Comparison of ENCODE assay signal across 1 cellular context in the genomic region with DNA sequence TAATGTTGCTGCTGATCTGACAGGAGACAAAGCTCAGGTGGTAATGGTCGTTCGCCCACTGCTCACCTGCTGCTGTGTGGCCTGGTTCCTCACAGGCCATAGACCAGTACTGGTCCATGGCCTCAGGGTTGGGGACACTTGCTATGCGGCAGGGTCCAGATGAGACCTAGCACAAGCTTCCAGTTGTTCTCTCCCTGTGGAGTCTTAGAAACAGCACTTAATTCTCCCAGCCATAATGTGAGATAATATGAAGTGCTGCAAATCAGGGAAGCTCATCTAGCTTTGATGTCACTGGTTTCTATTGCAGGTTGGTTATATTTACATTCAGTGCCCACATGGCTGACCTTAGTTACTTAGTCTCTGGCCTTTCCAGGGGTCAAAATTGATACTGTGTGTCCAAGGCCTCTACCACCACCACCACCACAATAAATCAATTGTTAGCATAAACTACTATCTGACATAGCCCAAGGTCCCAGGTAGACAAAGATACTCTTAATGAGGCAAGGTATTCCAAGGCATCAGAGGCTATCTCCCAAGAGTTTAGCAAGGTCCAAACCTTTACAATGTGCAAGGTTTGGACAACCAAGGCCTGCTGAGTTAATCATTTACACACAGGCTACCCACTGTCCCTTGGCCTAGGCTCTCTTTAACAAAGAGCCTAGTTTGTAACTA.
A peak's percentile ranks its signal among the peaks of the same experiment; 100 is the strongest.
TF ChIP-seq lines count a peak whose summit lies in the region.

No MANE protein-coding gene starts in this region.

TF ChIP-seq in HepG2, 621 proteins besides CTCF, POLR2A, EP300 and RAD21 (continued from another document and continues in another):
- TF ChIP-seq, protein P1, sequence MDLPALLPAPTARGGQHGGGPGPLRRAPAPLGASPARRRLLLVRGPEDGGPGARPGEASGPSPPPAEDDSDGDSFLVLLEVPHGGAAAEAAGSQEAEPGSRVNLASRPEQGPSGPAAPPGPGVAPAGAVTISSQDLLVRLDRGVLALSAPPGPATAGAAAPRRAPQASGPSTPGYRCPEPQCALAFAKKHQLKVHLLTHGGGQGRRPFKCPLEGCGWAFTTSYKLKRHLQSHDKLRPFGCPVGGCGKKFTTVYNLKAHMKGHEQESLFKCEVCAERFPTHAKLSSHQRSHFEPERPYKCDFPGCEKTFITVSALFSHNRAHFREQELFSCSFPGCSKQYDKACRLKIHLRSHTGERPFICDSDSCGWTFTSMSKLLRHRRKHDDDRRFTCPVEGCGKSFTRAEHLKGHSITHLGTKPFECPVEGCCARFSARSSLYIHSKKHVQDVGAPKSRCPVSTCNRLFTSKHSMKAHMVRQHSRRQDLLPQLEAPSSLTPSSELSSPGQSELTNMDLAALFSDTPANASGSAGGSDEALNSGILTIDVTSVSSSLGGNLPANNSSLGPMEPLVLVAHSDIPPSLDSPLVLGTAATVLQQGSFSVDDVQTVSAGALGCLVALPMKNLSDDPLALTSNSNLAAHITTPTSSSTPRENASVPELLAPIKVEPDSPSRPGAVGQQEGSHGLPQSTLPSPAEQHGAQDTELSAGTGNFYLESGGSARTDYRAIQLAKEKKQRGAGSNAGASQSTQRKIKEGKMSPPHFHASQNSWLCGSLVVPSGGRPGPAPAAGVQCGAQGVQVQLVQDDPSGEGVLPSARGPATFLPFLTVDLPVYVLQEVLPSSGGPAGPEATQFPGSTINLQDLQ (CRISPR knock-in tag; IDR thresholded peaks at IDR 0.05), result peak; percentile 70; the same call in 1 of the 2 replicates
- TF ChIP-seq ZNF605 (CRISPR knock-in tag; IDR thresholded peaks at IDR 0.05) (0 out of 2 replicates have a peak, but pooled peaks have one; percentile 22), ZNF484 (CRISPR knock-in tag; IDR thresholded peaks at IDR 0.05; ENCODE audit: borderline replicate concordance, low read depth) (no peak), SMARCC2 (IDR thresholded peaks at IDR 0.05) (peak; percentile 74; the same call in 1 of the 2 replicates), CHD2 (IDR thresholded peaks at IDR 0.05; ENCODE audit: low read depth, low read length) (no peak), NCOA5 (CRISPR knock-in tag; IDR thresholded peaks at IDR 0.05) (no peak), ZNF75D (CRISPR knock-in tag; IDR thresholded peaks at IDR 0.05; ENCODE audit: borderline replicate concordance) (no peak), PHB2 (IDR thresholded peaks at IDR 0.05; ENCODE audit: partially characterized antibody) (no peak), GATAD2A (CRISPR knock-in tag; IDR thresholded peaks at IDR 0.05) (peak; percentile 95), TOE1 (CRISPR knock-in tag; IDR thresholded peaks at IDR 0.05) (no peak), SP1 (IDR thresholded peaks at IDR 0.05) (no peak), SP1 (CRISPR knock-in tag; IDR thresholded peaks at IDR 0.05) (no peak), SP2 (CRISPR knock-in tag; IDR thresholded peaks at IDR 0.05) (no peak), ISX (CRISPR knock-in tag; conservative IDR thresholded peaks at IDR 0.05) (no peak), NFYB (CRISPR knock-in tag; IDR thresholded peaks at IDR 0.05) (no peak), ZNF160 (CRISPR knock-in tag; IDR thresholded peaks at IDR 0.05) (no peak), ELF1 (CRISPR knock-in tag; IDR thresholded peaks at IDR 0.05) (no peak), ZMAT3 (CRISPR knock-in tag; conservative IDR thresholded peaks at IDR 0.05) (no peak), CAMTA2 (CRISPR knock-in tag; IDR thresholded peaks at IDR 0.05; ENCODE audit: borderline replicate concordance) (no peak), ZFP36L2 (CRISPR knock-in tag; IDR thresholded peaks at IDR 0.05) (no peak), EED (CRISPR knock-in tag; IDR thresholded peaks at IDR 0.05) (no peak), ZNF382 (CRISPR knock-in tag; IDR thresholded peaks at IDR 0.05; ENCODE audit: borderline replicate concordance) (no peak), ZNF234 (CRISPR knock-in tag; conservative IDR thresholded peaks at IDR 0.05) (no peak), JUN (CRISPR knock-in tag; IDR thresholded peaks at IDR 0.05) (no peak), ZNF883 (CRISPR knock-in tag; IDR thresholded peaks at IDR 0.05; ENCODE audit: not compliant biosample characterization) (no peak), DR1 (CRISPR knock-in tag; IDR thresholded peaks at IDR 0.05) (no peak), HOXA5 (CRISPR knock-in tag; IDR thresholded peaks at IDR 0.05) (no peak), ADNP (CRISPR knock-in tag; IDR thresholded peaks at IDR 0.05) (no peak)
- TF ChIP-seq, protein P2, sequence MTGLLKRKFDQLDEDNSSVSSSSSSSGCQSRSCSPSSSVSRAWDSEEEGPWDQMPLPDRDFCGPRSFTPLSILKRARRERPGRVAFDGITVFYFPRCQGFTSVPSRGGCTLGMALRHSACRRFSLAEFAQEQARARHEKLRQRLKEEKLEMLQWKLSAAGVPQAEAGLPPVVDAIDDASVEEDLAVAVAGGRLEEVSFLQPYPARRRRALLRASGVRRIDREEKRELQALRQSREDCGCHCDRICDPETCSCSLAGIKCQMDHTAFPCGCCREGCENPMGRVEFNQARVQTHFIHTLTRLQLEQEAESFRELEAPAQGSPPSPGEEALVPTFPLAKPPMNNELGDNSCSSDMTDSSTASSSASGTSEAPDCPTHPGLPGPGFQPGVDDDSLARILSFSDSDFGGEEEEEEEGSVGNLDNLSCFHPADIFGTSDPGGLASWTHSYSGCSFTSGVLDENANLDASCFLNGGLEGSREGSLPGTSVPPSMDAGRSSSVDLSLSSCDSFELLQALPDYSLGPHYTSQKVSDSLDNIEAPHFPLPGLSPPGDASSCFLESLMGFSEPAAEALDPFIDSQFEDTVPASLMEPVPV (CRISPR knock-in tag; IDR thresholded peaks at IDR 0.05), result no peak; the same call in 1 of the 2 replicates
- TF ChIP-seq, protein P3, sequence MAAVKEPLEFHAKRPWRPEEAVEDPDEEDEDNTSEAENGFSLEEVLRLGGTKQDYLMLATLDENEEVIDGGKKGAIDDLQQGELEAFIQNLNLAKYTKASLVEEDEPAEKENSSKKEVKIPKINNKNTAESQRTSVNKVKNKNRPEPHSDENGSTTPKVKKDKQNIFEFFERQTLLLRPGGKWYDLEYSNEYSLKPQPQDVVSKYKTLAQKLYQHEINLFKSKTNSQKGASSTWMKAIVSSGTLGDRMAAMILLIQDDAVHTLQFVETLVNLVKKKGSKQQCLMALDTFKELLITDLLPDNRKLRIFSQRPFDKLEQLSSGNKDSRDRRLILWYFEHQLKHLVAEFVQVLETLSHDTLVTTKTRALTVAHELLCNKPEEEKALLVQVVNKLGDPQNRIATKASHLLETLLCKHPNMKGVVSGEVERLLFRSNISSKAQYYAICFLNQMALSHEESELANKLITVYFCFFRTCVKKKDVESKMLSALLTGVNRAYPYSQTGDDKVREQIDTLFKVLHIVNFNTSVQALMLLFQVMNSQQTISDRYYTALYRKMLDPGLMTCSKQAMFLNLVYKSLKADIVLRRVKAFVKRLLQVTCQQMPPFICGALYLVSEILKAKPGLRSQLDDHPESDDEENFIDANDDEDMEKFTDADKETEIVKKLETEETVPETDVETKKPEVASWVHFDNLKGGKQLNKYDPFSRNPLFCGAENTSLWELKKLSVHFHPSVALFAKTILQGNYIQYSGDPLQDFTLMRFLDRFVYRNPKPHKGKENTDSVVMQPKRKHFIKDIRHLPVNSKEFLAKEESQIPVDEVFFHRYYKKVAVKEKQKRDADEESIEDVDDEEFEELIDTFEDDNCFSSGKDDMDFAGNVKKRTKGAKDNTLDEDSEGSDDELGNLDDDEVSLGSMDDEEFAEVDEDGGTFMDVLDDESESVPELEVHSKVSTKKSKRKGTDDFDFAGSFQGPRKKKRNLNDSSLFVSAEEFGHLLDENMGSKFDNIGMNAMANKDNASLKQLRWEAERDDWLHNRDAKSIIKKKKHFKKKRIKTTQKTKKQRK (IDR thresholded peaks at IDR 0.05; ENCODE audit: low read length), result no peak
- TF ChIP-seq, protein P4, sequence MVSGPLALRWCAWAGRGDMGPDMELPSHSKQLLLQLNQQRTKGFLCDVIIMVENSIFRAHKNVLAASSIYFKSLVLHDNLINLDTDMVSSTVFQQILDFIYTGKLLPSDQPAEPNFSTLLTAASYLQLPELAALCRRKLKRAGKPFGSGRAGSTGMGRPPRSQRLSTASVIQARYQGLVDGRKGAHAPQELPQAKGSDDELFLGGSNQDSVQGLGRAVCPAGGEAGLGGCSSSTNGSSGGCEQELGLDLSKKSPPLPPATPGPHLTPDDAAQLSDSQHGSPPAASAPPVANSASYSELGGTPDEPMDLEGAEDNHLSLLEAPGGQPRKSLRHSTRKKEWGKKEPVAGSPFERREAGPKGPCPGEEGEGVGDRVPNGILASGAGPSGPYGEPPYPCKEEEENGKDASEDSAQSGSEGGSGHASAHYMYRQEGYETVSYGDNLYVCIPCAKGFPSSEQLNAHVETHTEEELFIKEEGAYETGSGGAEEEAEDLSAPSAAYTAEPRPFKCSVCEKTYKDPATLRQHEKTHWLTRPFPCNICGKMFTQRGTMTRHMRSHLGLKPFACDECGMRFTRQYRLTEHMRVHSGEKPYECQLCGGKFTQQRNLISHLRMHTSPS (CRISPR knock-in tag; IDR thresholded peaks at IDR 0.05; ENCODE audit: low read depth), result peak; percentile 86; the same call in 1 of the 2 replicates
- TF ChIP-seq, protein P5, sequence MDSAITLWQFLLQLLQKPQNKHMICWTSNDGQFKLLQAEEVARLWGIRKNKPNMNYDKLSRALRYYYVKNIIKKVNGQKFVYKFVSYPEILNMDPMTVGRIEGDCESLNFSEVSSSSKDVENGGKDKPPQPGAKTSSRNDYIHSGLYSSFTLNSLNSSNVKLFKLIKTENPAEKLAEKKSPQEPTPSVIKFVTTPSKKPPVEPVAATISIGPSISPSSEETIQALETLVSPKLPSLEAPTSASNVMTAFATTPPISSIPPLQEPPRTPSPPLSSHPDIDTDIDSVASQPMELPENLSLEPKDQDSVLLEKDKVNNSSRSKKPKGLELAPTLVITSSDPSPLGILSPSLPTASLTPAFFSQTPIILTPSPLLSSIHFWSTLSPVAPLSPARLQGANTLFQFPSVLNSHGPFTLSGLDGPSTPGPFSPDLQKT (CRISPR knock-in tag; IDR thresholded peaks at IDR 0.05; ENCODE audit: borderline replicate concordance), result no peak
- TF ChIP-seq, protein P6, sequence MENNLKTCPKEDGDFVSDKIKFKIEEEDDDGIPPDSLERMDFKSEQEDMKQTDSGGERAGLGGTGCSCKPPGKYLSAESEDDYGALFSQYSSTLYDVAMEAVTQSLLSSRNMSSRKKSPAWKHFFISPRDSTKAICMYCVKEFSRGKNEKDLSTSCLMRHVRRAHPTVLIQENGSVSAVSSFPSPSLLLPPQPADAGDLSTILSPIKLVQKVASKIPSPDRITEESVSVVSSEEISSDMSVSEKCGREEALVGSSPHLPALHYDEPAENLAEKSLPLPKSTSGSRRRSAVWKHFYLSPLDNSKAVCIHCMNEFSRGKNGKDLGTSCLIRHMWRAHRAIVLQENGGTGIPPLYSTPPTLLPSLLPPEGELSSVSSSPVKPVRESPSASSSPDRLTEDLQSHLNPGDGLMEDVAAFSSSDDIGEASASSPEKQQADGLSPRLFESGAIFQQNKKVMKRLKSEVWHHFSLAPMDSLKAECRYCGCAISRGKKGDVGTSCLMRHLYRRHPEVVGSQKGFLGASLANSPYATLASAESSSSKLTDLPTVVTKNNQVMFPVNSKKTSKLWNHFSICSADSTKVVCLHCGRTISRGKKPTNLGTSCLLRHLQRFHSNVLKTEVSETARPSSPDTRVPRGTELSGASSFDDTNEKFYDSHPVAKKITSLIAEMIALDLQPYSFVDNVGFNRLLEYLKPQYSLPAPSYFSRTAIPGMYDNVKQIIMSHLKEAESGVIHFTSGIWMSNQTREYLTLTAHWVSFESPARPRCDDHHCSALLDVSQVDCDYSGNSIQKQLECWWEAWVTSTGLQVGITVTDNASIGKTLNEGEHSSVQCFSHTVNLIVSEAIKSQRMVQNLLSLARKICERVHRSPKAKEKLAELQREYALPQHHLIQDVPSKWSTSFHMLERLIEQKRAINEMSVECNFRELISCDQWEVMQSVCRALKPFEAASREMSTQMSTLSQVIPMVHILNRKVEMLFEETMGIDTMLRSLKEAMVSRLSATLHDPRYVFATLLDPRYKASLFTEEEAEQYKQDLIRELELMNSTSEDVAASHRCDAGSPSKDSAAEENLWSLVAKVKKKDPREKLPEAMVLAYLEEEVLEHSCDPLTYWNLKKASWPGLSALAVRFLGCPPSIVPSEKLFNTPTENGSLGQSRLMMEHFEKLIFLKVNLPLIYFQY (CRISPR knock-in tag; IDR thresholded peaks at IDR 0.05; ENCODE audit: borderline replicate concordance), result no peak
- TF ChIP-seq, protein P7, sequence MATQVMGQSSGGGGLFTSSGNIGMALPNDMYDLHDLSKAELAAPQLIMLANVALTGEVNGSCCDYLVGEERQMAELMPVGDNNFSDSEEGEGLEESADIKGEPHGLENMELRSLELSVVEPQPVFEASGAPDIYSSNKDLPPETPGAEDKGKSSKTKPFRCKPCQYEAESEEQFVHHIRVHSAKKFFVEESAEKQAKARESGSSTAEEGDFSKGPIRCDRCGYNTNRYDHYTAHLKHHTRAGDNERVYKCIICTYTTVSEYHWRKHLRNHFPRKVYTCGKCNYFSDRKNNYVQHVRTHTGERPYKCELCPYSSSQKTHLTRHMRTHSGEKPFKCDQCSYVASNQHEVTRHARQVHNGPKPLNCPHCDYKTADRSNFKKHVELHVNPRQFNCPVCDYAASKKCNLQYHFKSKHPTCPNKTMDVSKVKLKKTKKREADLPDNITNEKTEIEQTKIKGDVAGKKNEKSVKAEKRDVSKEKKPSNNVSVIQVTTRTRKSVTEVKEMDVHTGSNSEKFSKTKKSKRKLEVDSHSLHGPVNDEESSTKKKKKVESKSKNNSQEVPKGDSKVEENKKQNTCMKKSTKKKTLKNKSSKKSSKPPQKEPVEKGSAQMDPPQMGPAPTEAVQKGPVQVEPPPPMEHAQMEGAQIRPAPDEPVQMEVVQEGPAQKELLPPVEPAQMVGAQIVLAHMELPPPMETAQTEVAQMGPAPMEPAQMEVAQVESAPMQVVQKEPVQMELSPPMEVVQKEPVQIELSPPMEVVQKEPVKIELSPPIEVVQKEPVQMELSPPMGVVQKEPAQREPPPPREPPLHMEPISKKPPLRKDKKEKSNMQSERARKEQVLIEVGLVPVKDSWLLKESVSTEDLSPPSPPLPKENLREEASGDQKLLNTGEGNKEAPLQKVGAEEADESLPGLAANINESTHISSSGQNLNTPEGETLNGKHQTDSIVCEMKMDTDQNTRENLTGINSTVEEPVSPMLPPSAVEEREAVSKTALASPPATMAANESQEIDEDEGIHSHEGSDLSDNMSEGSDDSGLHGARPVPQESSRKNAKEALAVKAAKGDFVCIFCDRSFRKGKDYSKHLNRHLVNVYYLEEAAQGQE (IDR thresholded peaks at IDR 0.05; ENCODE audit: borderline replicate concordance in 1 of 2, low read depth in 1 of 2, low read length in 2 of 2), result 0 out of 4 replicates have a peak, but pooled peaks of 1 of the 2 experiments have one; percentile 19
- TF ChIP-seq, protein P8, sequence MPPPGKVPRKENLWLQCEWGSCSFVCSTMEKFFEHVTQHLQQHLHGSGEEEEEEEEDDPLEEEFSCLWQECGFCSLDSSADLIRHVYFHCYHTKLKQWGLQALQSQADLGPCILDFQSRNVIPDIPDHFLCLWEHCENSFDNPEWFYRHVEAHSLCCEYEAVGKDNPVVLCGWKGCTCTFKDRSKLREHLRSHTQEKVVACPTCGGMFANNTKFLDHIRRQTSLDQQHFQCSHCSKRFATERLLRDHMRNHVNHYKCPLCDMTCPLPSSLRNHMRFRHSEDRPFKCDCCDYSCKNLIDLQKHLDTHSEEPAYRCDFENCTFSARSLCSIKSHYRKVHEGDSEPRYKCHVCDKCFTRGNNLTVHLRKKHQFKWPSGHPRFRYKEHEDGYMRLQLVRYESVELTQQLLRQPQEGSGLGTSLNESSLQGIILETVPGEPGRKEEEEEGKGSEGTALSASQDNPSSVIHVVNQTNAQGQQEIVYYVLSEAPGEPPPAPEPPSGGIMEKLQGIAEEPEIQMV (CRISPR knock-in tag; IDR thresholded peaks at IDR 0.05; ENCODE audit: low read depth), result no peak
